ENCODE assay signal across 8 cellular contexts in genomic region chrX:2498781-2499302, GRCh38. TPM values are rescaled to one million over a fixed set of nuclear protein-coding genes. Genes with fewer than 3 reads are reported as not detected.
DNase-seq lines count a peak whose midpoint lies in the region; ATAC-seq and TF ChIP-seq lines count a peak whose summit lies in the region.

No MANE protein-coding gene starts in this region.

- H3K27me3 Mint-ChIP-seq in T-helper 1 cell treated with Interleukin-12 subunit alpha and Interleukin-12 subunit beta and Interleukin-4 antibody, amounts not matched to agents 30 μg/mL and 1 μg/mL, for 36 hours (ENCODE audit: low read depth): no peaks in the 10 kb centered on the region
- H3K27me3 Mint-ChIP-seq in immature natural killer cell (ENCODE audit: low read depth in 3 of 3): peaks cover 0 to 13% (median 5%) of the 10 kb centered on the region in 3 donors
- H3K27me3 Mint-ChIP-seq in stimulated activated memory B cell treated with anti-CD40 and anti-IgM and Interleukin-4, amounts not matched to agents 10 μg/mL and 1 μg/mL and 100 μg/mL, for 72 hours: no peaks in the 10 kb centered on the region

- TF ChIP-seq CTCF in astrocyte of the spinal cord (IDR thresholded peaks at IDR 0.05; ENCODE audit: low read depth, low read length): no peak

- H3K36me3 Mint-ChIP-seq in T-helper 1 cell treated with Interleukin-12 subunit alpha and Interleukin-12 subunit beta and Interleukin-4 antibody, amounts not matched to agents 30 μg/mL and 1 μg/mL, for 36 hours (ENCODE audit: low read depth): peaks cover 6% of the 10 kb centered on the region
- H3K36me3 Mint-ChIP-seq in immature natural killer cell: no peaks in the 10 kb centered on the region
- no peaks in the 10 kb centered on the region for H3K36me3 Mint-ChIP-seq in stimulated activated memory B cell treated with anti-CD40 and anti-IgM and Interleukin-4, amounts not matched to agents 10 μg/mL and 1 μg/mL and 100 μg/mL, for 72 hours

- H3K4me3 Mint-ChIP-seq in T-helper 1 cell treated with Interleukin-12 subunit alpha and Interleukin-12 subunit beta and Interleukin-4 antibody, amounts not matched to agents 30 μg/mL and 1 μg/mL, for 36 hours: peak overlapping the region; percentile 83
- peak overlapping the region; percentile 84 to 93 (median 86) for H3K4me3 Mint-ChIP-seq in immature natural killer cell
- H3K4me3 Mint-ChIP-seq in stimulated activated memory B cell treated with anti-CD40 and anti-IgM and Interleukin-4, amounts not matched to agents 10 μg/mL and 1 μg/mL and 100 μg/mL, for 72 hours: peak overlapping the region; percentile 80

- H3K27ac Mint-ChIP-seq in T-helper 1 cell treated with Interleukin-12 subunit alpha and Interleukin-12 subunit beta and Interleukin-4 antibody, amounts not matched to agents 30 μg/mL and 1 μg/mL, for 36 hours: peak overlapping the region; percentile 80
- peak overlapping the region; percentile 70 to 96 (median 88) for H3K27ac Mint-ChIP-seq in immature natural killer cell
- peak overlapping the region; percentile 78 for H3K27ac Mint-ChIP-seq in stimulated activated memory B cell treated with anti-CD40 and anti-IgM and Interleukin-4, amounts not matched to agents 10 μg/mL and 1 μg/mL and 100 μg/mL, for 72 hours

- ATAC-seq in stimulated activated memory B cell treated with anti-CD40 and anti-IgM and Interleukin-4, amounts not matched to agents 10 μg/mL and 1 μg/mL and 100 μg/mL, for 72 hours: no peak

- DNase-seq in T-helper 1 cell (no peak), astrocyte of the spinal cord (ENCODE audit: low read depth, low spot score) (peak; percentile 47), immature natural killer cell (no peak), inferior parietal cortex (ENCODE audit: extremely low spot score) (no peak), germinal center (ENCODE audit: low spot score) (no peak), NCI-H2227 (lab: John Stamatoyannopoulos, UW; ENCODE audit: unreplicated experiment) (no peak)

- H3K4me3 ChIP-seq in astrocyte of the spinal cord (ENCODE audit: low read depth, low read length): peak overlapping the region; percentile 21

- in situ Hi-C loops in astrocyte of the spinal cord (cut with HindIII; ENCODE audit: low sequenced_read_pairs): no loop called here

- H3K4me1 Mint-ChIP-seq in T-helper 1 cell treated with Interleukin-12 subunit alpha and Interleukin-12 subunit beta and Interleukin-4 antibody, amounts not matched to agents 30 μg/mL and 1 μg/mL, for 36 hours (ENCODE audit: low read depth): peaks cover 27% of the 10 kb centered on the region
- peaks cover 33 to 38% of the 10 kb centered on the region in 2 donors for H3K4me1 Mint-ChIP-seq in immature natural killer cell
- peaks cover 41% of the 10 kb centered on the region for H3K4me1 Mint-ChIP-seq in stimulated activated memory B cell treated with anti-CD40 and anti-IgM and Interleukin-4, amounts not matched to agents 10 μg/mL and 1 μg/mL and 100 μg/mL, for 72 hours

- H3K9me3 Mint-ChIP-seq in T-helper 1 cell treated with Interleukin-12 subunit alpha and Interleukin-12 subunit beta and Interleukin-4 antibody, amounts not matched to agents 30 μg/mL and 1 μg/mL, for 36 hours: no peaks in the 10 kb centered on the region
- no peaks in the 10 kb centered on the region for H3K9me3 Mint-ChIP-seq in immature natural killer cell
- H3K9me3 Mint-ChIP-seq in stimulated activated memory B cell treated with anti-CD40 and anti-IgM and Interleukin-4, amounts not matched to agents 10 μg/mL and 1 μg/mL and 100 μg/mL, for 72 hours: no peaks in the 10 kb centered on the region

RNA-seq across cellular contexts. Expression of gene DHRSX, which starts 1.9 kb away (rescaled TPM):
- 10 to 100 TPM; 20.0 to 36.4 (median 23.2) TPM for polyA plus RNA-seq in immature natural killer cell

RNA-seq across cellular contexts. Expression of gene ZBED1, which starts 1.9 kb away (rescaled TPM):
- 10 to 100 TPM; 23.7 to 48.1 (median 41.4) TPM for polyA plus RNA-seq in immature natural killer cell
